In the genomic region with DNA sequence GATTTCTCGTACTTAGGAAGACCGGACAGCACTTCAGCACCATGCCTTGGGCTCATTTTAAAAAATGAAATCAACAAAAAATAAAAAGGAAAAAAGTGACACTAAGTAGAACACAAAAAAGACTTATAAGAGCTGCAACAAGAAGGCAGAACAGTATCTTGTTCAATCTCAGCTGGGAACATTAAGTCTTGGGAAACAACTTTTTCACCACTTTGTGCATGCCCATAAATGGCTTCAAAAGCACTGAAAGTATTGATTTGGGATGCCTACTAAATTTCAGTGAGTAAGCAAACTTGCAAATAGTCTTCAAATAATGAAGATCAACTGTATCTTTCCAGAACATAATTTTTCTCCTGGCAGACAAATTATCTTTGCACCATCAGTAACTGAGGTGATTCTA, we compare ENCODE assay signal across 26 cellular contexts.
"Had no signal": no experiment of that assay in that cellular context is flagged by ENCODE, and none has a peak within 500 bp of the region (broad histone marks: within the 10 kb centered on the region; RNA-seq: fewer than 3 reads in every experiment).

No MANE protein-coding gene starts in this region.

- H3K4me1 Mint-ChIP-seq: immature natural killer cell, naive B cell had no signal

- H3K4me3 Mint-ChIP-seq: immature natural killer cell, mesothelial cell of epicardium, naive B cell had no signal

- H3K36me3 ChIP-seq: esophagus muscularis mucosa, gastroesophageal sphincter, heart left ventricle, left lung, lower lobe of right lung had no signal

- H3K27me3 ChIP-seq: dorsolateral prefrontal cortex, esophagus muscularis mucosa, foreskin keratinocyte, gastroesophageal sphincter, heart left ventricle, hepatocyte, left lung had no signal

- H3K79me2 ChIP-seq: hepatocyte had no signal

- H3K36me3 Mint-ChIP-seq: immature natural killer cell, mesothelial cell of epicardium, naive B cell had no signal

- H3K4me2 ChIP-seq: hepatocyte had no signal

- FAIRE-seq: colon, endothelial cell of umbilical vein, frontal cortex, kidney had no signal

- H2AFZ ChIP-seq: hepatocyte had no signal

- H3K27ac Mint-ChIP-seq: immature natural killer cell, mesothelial cell of epicardium, naive B cell had no signal

- H3K4me1 ChIP-seq: esophagus muscularis mucosa, foreskin keratinocyte, gastroesophageal sphincter, heart left ventricle, left lung, lower lobe of right lung had no signal

- H3K27me3 Mint-ChIP-seq: naive B cell had no signal

- H3K27ac ChIP-seq: coronary artery, dorsolateral prefrontal cortex, esophagus muscularis mucosa, foreskin keratinocyte, gastroesophageal sphincter, heart left ventricle, hepatocyte, left lung, lower lobe of right lung had no signal

- ATAC-seq: foreskin keratinocyte, gastroesophageal sphincter, heart left ventricle, left colon, left lung, left ventricle myocardium superior, lower lobe of right lung, mucosa of descending colon had no signal

- H3K4me3 ChIP-seq: coronary artery, dorsolateral prefrontal cortex, esophagus muscularis mucosa, gastroesophageal sphincter, heart left ventricle, hepatocyte, left lung, lower lobe of right lung, mucosa of descending colon had no signal

- DNase-seq: dermis blood vessel endothelial cell; dorsolateral prefrontal cortex; effector CD4-positive, alpha-beta T cell; effector memory CD4-positive, alpha-beta T cell; foreskin keratinocyte; heart left ventricle; hypothalamus; immature natural killer cell; islet precursor cell; kidney; kidney glomerular epithelial cell; left colon; left lung; left ventricle myocardium superior; lower lobe of right lung; mesenchymal stem cell; mucosa of descending colon; naive B cell had no signal
